ENCODE assay signal across 1 cellular context in the genomic region with DNA sequence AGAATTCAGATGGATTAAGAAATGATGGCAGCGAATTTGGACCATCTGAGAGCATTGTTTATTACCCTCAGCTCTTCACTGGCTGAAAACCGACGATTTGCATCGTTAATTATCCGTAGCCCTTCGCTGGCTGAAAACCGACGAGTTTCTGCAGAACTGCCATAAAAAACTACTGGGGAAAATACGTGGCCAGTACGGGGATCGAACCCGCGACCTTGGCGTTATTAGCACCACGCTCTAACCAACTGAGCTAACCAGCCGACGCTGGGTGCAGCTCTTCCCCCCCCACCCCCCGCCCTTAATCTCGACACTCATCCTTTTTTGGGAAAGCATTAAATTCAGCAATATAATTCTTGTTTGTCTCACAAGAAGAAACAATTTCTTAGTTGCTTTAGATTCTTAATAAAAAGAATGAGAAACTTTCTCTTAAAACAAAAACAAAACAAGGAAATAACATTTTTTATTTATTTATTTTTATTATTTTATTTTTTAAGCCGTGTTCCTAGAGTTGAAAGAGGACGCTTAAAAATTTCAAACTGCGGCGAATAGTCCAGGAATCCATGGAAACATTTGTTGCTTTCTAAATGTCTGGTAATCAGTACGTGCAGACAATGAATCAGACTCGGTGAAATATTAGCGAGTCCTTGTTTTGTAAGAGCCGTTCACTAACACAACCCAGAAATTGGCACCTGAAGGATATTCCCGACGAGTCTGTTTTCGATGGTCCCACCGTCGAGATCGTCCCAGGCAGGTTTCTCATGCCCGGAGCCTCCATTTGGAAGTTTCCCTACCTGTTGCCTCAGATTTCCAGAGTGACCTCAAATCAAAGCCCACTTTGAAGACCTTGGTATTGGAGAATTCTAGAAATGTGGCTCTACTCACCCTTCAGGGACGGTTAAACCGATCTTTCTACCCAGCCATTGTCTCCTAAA.
A peak's percentile ranks its signal among the peaks of the same experiment; 100 is the strongest.
TF ChIP-seq lines count a peak whose summit lies in the region.

No MANE protein-coding gene starts in this region.

TF ChIP-seq in HEK293, 187 proteins besides CTCF, POLR2A, EP300 and RAD21 (continued from another document):
- TF ChIP-seq, protein P1, sequence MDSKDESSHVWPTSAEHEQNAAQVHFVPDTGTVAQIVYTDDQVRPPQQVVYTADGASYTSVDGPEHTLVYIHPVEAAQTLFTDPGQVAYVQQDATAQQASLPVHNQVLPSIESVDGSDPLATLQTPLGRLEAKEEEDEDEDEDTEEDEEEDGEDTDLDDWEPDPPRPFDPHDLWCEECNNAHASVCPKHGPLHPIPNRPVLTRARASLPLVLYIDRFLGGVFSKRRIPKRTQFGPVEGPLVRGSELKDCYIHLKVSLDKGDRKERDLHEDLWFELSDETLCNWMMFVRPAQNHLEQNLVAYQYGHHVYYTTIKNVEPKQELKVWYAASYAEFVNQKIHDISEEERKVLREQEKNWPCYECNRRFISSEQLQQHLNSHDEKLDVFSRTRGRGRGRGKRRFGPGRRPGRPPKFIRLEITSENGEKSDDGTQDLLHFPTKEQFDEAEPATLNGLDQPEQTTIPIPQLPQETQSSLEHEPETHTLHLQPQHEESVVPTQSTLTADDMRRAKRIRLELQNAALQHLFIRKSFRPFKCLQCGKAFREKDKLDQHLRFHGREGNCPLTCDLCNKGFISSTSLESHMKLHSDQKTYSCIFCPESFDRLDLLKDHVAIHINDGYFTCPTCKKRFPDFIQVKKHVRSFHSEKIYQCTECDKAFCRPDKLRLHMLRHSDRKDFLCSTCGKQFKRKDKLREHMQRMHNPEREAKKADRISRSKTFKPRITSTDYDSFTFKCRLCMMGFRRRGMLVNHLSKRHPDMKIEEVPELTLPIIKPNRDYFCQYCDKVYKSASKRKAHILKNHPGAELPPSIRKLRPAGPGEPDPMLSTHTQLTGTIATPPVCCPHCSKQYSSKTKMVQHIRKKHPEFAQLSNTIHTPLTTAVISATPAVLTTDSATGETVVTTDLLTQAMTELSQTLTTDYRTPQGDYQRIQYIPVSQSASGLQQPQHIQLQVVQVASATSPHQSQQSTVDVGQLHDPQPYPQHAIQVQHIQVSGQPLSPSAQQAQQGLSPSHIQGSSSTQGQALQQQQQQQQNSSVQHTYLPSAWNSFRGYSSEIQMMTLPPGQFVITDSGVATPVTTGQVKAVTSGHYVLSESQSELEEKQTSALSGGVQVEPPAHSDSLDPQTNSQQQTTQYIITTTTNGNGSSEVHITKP (tag by site-specific recombination; IDR thresholded peaks at IDR 0.05) = 0 out of 2 replicates have a peak, but pooled peaks have one; percentile 17
- TF ChIP-seq, protein P2, sequence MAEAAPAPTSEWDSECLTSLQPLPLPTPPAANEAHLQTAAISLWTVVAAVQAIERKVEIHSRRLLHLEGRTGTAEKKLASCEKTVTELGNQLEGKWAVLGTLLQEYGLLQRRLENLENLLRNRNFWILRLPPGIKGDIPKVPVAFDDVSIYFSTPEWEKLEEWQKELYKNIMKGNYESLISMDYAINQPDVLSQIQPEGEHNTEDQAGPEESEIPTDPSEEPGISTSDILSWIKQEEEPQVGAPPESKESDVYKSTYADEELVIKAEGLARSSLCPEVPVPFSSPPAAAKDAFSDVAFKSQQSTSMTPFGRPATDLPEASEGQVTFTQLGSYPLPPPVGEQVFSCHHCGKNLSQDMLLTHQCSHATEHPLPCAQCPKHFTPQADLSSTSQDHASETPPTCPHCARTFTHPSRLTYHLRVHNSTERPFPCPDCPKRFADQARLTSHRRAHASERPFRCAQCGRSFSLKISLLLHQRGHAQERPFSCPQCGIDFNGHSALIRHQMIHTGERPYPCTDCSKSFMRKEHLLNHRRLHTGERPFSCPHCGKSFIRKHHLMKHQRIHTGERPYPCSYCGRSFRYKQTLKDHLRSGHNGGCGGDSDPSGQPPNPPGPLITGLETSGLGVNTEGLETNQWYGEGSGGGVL (tag by site-specific recombination; IDR thresholded peaks at IDR 0.05) = peak; percentile 71
- TF ChIP-seq ZNF184 (tag by site-specific recombination; IDR thresholded peaks at IDR 0.05) = peak; percentile 75; the same call in 1 of the 2 replicates
- no peak for TF ChIP-seq ZNF792 (tag by site-specific recombination; IDR thresholded peaks at IDR 0.05)
- TF ChIP-seq ZNF10 (tag by site-specific recombination; IDR thresholded peaks at IDR 0.05) = peak; percentile 38; the same call in 1 of the 2 replicates
- no peak for TF ChIP-seq ZNF830 (tag by site-specific recombination; IDR thresholded peaks at IDR 0.05; ENCODE audit: low read depth)
- 0 out of 2 replicates have a peak, but pooled peaks have one; percentile 31 for TF ChIP-seq ZNF394 (tag by site-specific recombination; IDR thresholded peaks at IDR 0.05; ENCODE audit: borderline replicate concordance)
- TF ChIP-seq ZNF514 (tag by site-specific recombination; IDR thresholded peaks at IDR 0.05) = no peak
- 0 out of 2 replicates have a peak, but pooled peaks have one; percentile 11 for TF ChIP-seq ZNF600 (tag by site-specific recombination; IDR thresholded peaks at IDR 0.05)
